ENCODE assay signal across 1 cellular context in genomic region chr20:19620471-19620870, GRCh38.
TF ChIP-seq lines count a peak whose summit lies in the region.

No MANE protein-coding gene starts in this region.

TF ChIP-seq in H1, 55 proteins besides CTCF, POLR2A, EP300 and RAD21 (continued from another document):
- TF ChIP-seq CTBP2 (IDR thresholded peaks at IDR 0.05; ENCODE audit: borderline replicate concordance, insufficient read depth, insufficient read length, low read length) = peak; percentile 54
- TF ChIP-seq CHD7 (IDR thresholded peaks at IDR 0.05; ENCODE audit: insufficient replicate concordance, low read length) = no peak
- no peak for TF ChIP-seq MAFK (IDR thresholded peaks at IDR 0.05; ENCODE audit: low read depth, low read length)
- TF ChIP-seq CBX5 (IDR thresholded peaks at IDR 0.05; ENCODE audit: low read depth, low read length) = no peak
- TF ChIP-seq HDAC2 (IDR thresholded peaks at IDR 0.05; ENCODE audit: borderline replicate concordance in 1 of 2, low read depth in 2 of 2, low read length in 2 of 2) = peak in 1 of 2 experiments; percentile 78; a peak in 1 of 4 replicates
- no peak for TF ChIP-seq SP2 (IDR thresholded peaks at IDR 0.05; ENCODE audit: low read length)
- peak; percentile 43 for TF ChIP-seq SAP30 (IDR thresholded peaks at IDR 0.05; ENCODE audit: insufficient read depth, insufficient replicate concordance, low read length)
- TF ChIP-seq SRF (IDR thresholded peaks at IDR 0.05; ENCODE audit: low read depth, low read length) = no peak
- TF ChIP-seq TAF1 (IDR thresholded peaks at IDR 0.05; ENCODE audit: low read depth, low read length) = no peak
- TF ChIP-seq NANOG (IDR thresholded peaks at IDR 0.05; ENCODE audit: insufficient read depth, low read depth, low read length, poor library complexity, severe bottlenecking) = peak; percentile 91
- no peak for TF ChIP-seq HDAC6 (IDR thresholded peaks at IDR 0.05; ENCODE audit: low read depth, low read length)
- peak; percentile 91 for TF ChIP-seq TCF12 (IDR thresholded peaks at IDR 0.05; ENCODE audit: low read depth, low read length)
- no peak for TF ChIP-seq PHF8 (conservative IDR thresholded peaks at IDR 0.05; ENCODE audit: low read depth, low read length)
- peak; percentile 99 for TF ChIP-seq SIN3A (conservative IDR thresholded peaks at IDR 0.05 in 1 of 2, IDR thresholded peaks at IDR 0.05 in 1 of 2; ENCODE audit: low read depth in 1 of 2, low read length in 2 of 2)
- TF ChIP-seq BCL11A (IDR thresholded peaks at IDR 0.05; ENCODE audit: low read depth in 2 of 2, low read length in 2 of 2) = no peak
- no peak for TF ChIP-seq RFX5 (IDR thresholded peaks at IDR 0.05; ENCODE audit: borderline replicate concordance, low read depth, low read length)
- TF ChIP-seq JUND (IDR thresholded peaks at IDR 0.05; ENCODE audit: low read length) = 0 out of 2 replicates have a peak, but pooled peaks have one; percentile 20
- no peak for TF ChIP-seq GABPA (IDR thresholded peaks at IDR 0.05; ENCODE audit: borderline replicate concordance, insufficient read depth, low read length)
- 0 out of 2 replicates have a peak, but pooled peaks have one; percentile 10 for TF ChIP-seq ATF3 (IDR thresholded peaks at IDR 0.05; ENCODE audit: insufficient read depth, low read depth, low read length)
- peak; percentile 88 for TF ChIP-seq CEBPB (IDR thresholded peaks at IDR 0.05; ENCODE audit: low read depth, low read length)
- no peak for TF ChIP-seq RXRA (IDR thresholded peaks at IDR 0.05; ENCODE audit: insufficient read depth, low read depth, low read length)
